ENCODE assay signal across 10 cellular contexts in genomic region chr11:31977343-31977742, GRCh38.
"Had no signal": no experiment of that assay in that cellular context is flagged by ENCODE, and none has a peak within 500 bp of the region (broad histone marks: within the 10 kb centered on the region; RNA-seq: fewer than 3 reads in every experiment).

No MANE protein-coding gene starts in this region.

- H3K4me3 ChIP-seq: GM23248, HAP-1 had no signal

- DNase-seq: GM23248, GOT3, HFFc6, KBM-7 had no signal

- H3K9me3 ChIP-seq: HAP-1 had no signal

- H3K4me1 ChIP-seq: HAP-1 had no signal

- H3K27ac Mint-ChIP-seq: HFFc6 had no signal

- H3K9me3 Mint-ChIP-seq: HFFc6 had no signal

- H3K9ac ChIP-seq: GM23248, KMS-11 had no signal

- ATAC-seq: HCT116 had no signal

- H3K4me3 Mint-ChIP-seq: HFFc6 had no signal

- FAIRE-seq: H54 had no signal

- H3K36me3 Mint-ChIP-seq: IgD-negative memory B cell had no signal

- H3K27ac ChIP-seq: GM23248, HL-60, KMS-11 had no signal

- H3K36me3 ChIP-seq: HAP-1 had no signal

- H2AFZ ChIP-seq: GM23248 had no signal

- H3K4me2 ChIP-seq: KMS-11 had no signal
